ENCODE assay signal across 14 cellular contexts in the genomic region with DNA sequence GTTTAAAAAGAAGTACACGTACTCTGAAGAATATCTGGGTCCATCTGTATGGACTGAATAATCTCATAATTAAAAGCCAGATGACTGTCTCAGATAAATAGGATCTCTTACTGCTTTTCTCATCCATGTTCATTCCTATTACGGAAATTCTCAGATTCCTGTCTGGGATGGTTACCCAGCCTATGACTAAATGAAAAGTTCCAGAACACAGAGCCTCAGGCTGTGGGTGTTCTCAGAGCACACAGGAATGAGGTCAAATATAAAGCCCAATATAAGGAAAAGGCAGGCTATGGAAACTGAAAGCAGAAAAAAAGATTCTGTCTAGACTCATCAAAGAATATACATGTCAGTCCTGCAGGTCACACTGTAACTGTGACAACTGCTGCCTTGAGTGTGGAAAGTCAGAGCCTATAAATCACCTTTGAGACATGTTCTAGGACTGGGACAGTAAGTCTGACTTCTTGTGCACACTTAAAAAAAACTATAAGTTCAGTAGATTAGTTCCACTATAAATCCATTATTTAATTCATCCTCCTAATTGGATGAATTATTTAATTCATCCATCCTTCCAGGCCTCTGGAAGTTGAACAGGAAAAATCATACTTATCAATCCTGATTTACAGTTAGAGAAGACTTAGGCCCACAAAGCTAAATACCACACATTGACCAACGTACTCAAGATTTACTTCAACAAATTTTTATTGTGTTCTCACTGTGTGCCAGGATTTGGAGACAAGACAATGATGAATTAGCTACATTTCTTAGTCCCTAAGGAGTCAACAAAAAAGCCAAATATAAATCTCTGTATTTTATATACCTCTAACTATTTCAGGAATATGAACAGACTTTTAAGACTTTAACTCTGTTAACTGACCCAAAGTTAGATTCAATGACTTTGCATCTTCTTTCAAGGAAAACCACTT.
DNase-seq lines count a peak whose midpoint lies in the region; ATAC-seq and TF ChIP-seq lines count a peak whose summit lies in the region.
"Had no signal": no experiment of that assay in that cellular context is flagged by ENCODE, and none has a peak within 500 bp of the region (broad histone marks: within the 10 kb centered on the region; RNA-seq: fewer than 3 reads in every experiment).

No MANE protein-coding gene starts in this region.

- H3K27me3 ChIP-seq in neutrophil (no peaks in the 10 kb centered on the region), endodermal cell (ENCODE audit: control insufficient read depth, insufficient read depth, low read length, poor library complexity, severe bottlenecking) (no peaks in the 10 kb centered on the region)
- H3K27me3 ChIP-seq: neural progenitor cell, Peyer's patch, testis had no signal

- no peaks in the 10 kb centered on the region for H3K9me3 Mint-ChIP-seq in natural killer cell
- no peaks in the 10 kb centered on the region for H3K9me3 Mint-ChIP-seq in natural killer cell treated with Interleukin-12 subunit alpha and Interleukin-12 subunit beta and Interleukin-15 and Interleukin-18, amount 100 ng/mL, for 72 hours
- no peaks in the 10 kb centered on the region for H3K9me3 Mint-ChIP-seq in endodermal cell
- H3K9me3 Mint-ChIP-seq: neural progenitor cell had no signal

- no peak overlapping the region for H3K9ac ChIP-seq in endodermal cell (ENCODE audit: extremely low read depth, low read length, poor library complexity, severe bottlenecking)
- H3K9ac ChIP-seq: neural progenitor cell had no signal

- TF ChIP-seq CTCF in natural killer cell (IDR thresholded peaks at IDR 0.05) (no peak), neutrophil (IDR thresholded peaks at IDR 0.05) (no peak), endodermal cell (conservative IDR thresholded peaks at IDR 0.05) (no peak)

- H3K36me3 Mint-ChIP-seq in natural killer cell: peaks cover 20% of the 10 kb centered on the region
- H3K36me3 Mint-ChIP-seq in natural killer cell treated with Interleukin-12 subunit alpha and Interleukin-12 subunit beta and Interleukin-15 and Interleukin-18, amount 100 ng/mL, for 72 hours: peaks cover 5% of the 10 kb centered on the region
- peaks cover 42% of the 10 kb centered on the region for H3K36me3 Mint-ChIP-seq in endodermal cell (ENCODE audit: low read depth)

- H3K4me1 ChIP-seq in neutrophil (ENCODE audit: control insufficient read depth in 1 of 2, insufficient read depth in 1 of 2, low read depth in 1 of 2, low read length in 1 of 2) (peaks cover 31 to 38% of the 10 kb centered on the region in 2 experiments), endodermal cell (ENCODE audit: control insufficient read depth, insufficient read depth, low read length) (peaks cover 4% of the 10 kb centered on the region)

- intact Hi-C loops in natural killer cell (cut with micrococcal nuclease): no loop called here
- intact Hi-C loops in Right ventricle myocardium superior (cut with DNase I): no loop called here

- H3K4me3 Mint-ChIP-seq in natural killer cell: no peak overlapping the region
- H3K4me3 Mint-ChIP-seq in natural killer cell treated with Interleukin-12 subunit alpha and Interleukin-12 subunit beta and Interleukin-15 and Interleukin-18, amount 100 ng/mL, for 72 hours: no peak overlapping the region
- H3K4me3 Mint-ChIP-seq in endodermal cell: no peak overlapping the region
- H3K4me3 Mint-ChIP-seq: neural progenitor cell had no signal

- H3K4me1 Mint-ChIP-seq in natural killer cell: peaks cover 15 to 30% of the 10 kb centered on the region in 2 donors
- peaks cover 15 to 21% of the 10 kb centered on the region in 2 donors for H3K4me1 Mint-ChIP-seq in natural killer cell treated with Interleukin-12 subunit alpha and Interleukin-12 subunit beta and Interleukin-15 and Interleukin-18, amount 100 ng/mL, for 72 hours (ENCODE audit: low read depth in 2 of 2)
- H3K4me1 Mint-ChIP-seq in endodermal cell: peaks cover 24% of the 10 kb centered on the region

- H3K27ac Mint-ChIP-seq in natural killer cell (peak overlapping the region; percentile 27 to 59), endodermal cell (no peak overlapping the region)
- no peak overlapping the region for H3K27ac Mint-ChIP-seq in natural killer cell treated with Interleukin-12 subunit alpha and Interleukin-12 subunit beta and Interleukin-15 and Interleukin-18, amount 100 ng/mL, for 72 hours
- H3K27ac Mint-ChIP-seq: neural progenitor cell had no signal

- DNase-seq in natural killer cell (no peak), endodermal cell (no peak), Right ventricle myocardium superior (no peak), GF-D8 (lab: John Stamatoyannopoulos, UW) (no peak)
- DNase-seq in natural killer cell treated with Interleukin-12 subunit alpha and Interleukin-12 subunit beta and Interleukin-15 and Interleukin-18, amount 100 ng/mL, for 72 hours (ENCODE audit: low spot score): no peak
- DNase-seq: activated T-cell treated with anti-CD3 and anti-CD28 coated beads, Interleukin-2, amount 50 U/mL, for 1 hour; cortex of kidney; NCI-H2029; Peyer's patch; testis had no signal

- H3K9me3 ChIP-seq in neutrophil (no peaks in the 10 kb centered on the region), endodermal cell (ENCODE audit: control insufficient read depth, low read length) (no peaks in the 10 kb centered on the region)
- H3K9me3 ChIP-seq: Peyer's patch, testis had no signal

- H3K27me3 Mint-ChIP-seq in natural killer cell (ENCODE audit: low read depth in 2 of 2) (no peaks in the 10 kb centered on the region), endodermal cell (ENCODE audit: insufficient read depth) (no peaks in the 10 kb centered on the region)
- H3K27me3 Mint-ChIP-seq in natural killer cell treated with Interleukin-12 subunit alpha and Interleukin-12 subunit beta and Interleukin-15 and Interleukin-18, amount 100 ng/mL, for 72 hours: no peaks in the 10 kb centered on the region

- 97 to 100% methylated on average over 2 to 3 of the region's 3 CpGs for WGBS in endodermal cell (ENCODE audit: insufficient coverage in 1 of 2, insufficient read length in 1 of 2), 2 experiments

- H3K4me3 ChIP-seq in neutrophil (ENCODE audit: low read depth in 1 of 2, low read length in 1 of 2): no peak overlapping the region
- H3K4me3 ChIP-seq in endodermal cell (ENCODE audit: low read length): no peak overlapping the region
- H3K4me3 ChIP-seq: neural progenitor cell, Peyer's patch, testis had no signal

- H3K36me3 ChIP-seq in neutrophil (peaks cover 6% of the 10 kb centered on the region), endodermal cell (ENCODE audit: control insufficient read depth, insufficient read depth, low read length) (peaks cover 86% of the 10 kb centered on the region)

- ATAC-seq in natural killer cell: no peak
- ATAC-seq in natural killer cell treated with Interleukin-12 subunit alpha and Interleukin-12 subunit beta and Interleukin-15 and Interleukin-18, amount 100 ng/mL, for 72 hours: no peak
- peak; percentile 47 for ATAC-seq in esophagus mucosa
- ATAC-seq in Right ventricle myocardium superior (ENCODE audit: poor library complexity): no peak
- no peak for ATAC-seq in GM21825 (IDR thresholded peaks at IDR 0.05; ENCODE audit: unreplicated experiment)

- peak overlapping the region; percentile 1 for H3K27ac ChIP-seq in neutrophil
- H3K27ac ChIP-seq in endodermal cell (ENCODE audit: low read depth, low read length): no peak overlapping the region
- H3K27ac ChIP-seq: neural progenitor cell, testis had no signal

Comparison
In these comparisons a context has a peak if more than half of its experiments do, and no peak if none do; other contexts are left out.
1. H3K27ac Mint-ChIP-seq: peak in natural killer cell (2 of 2); none in natural killer cell treated with Interleukin-12 subunit alpha and Interleukin-12 subunit beta and Interleukin-15 and Interleukin-18, amount 100 ng/mL, for 72 hours (0 of 2) and endodermal cell (single experiment).